Comparison of ENCODE assay signal across 1 cellular context in genomic region chr17:59001158-59001814, GRCh38.
TF ChIP-seq lines count a peak whose summit lies in the region.

No MANE protein-coding gene starts in this region.

TF ChIP-seq in IMR-90, 13 proteins besides CTCF, POLR2A, EP300 and RAD21:
- no peak for TF ChIP-seq CHD1 (IDR thresholded peaks at IDR 0.05; ENCODE audit: low read depth, low read length)
- TF ChIP-seq MAFK (IDR thresholded peaks at IDR 0.05; ENCODE audit: low read depth, low read length), result no peak
- no peak; the same call in 1 of the 2 replicates for TF ChIP-seq BHLHE40 (IDR thresholded peaks at IDR 0.05; ENCODE audit: low read depth, low read length)
- TF ChIP-seq RCOR1 (IDR thresholded peaks at IDR 0.05; ENCODE audit: insufficient replicate concordance, low read length), result no peak
- 0 out of 2 replicates have a peak, but pooled peaks have one; percentile 17 for TF ChIP-seq USF2 (IDR thresholded peaks at IDR 0.05; ENCODE audit: low read depth, low read length)
- no peak for TF ChIP-seq MAZ (IDR thresholded peaks at IDR 0.05; ENCODE audit: borderline replicate concordance, low read depth, low read length)
